25 cellular contexts compared by ENCODE assay signal in genomic region chr15:76470691-76471090, GRCh38.
DNase-seq lines count a peak whose midpoint lies in the region; ATAC-seq and TF ChIP-seq lines count a peak whose summit lies in the region.
"Had no signal": no experiment of that assay in that cellular context is flagged by ENCODE, and none has a peak within 500 bp of the region (broad histone marks: within the 10 kb centered on the region; RNA-seq: fewer than 3 reads in every experiment).

No MANE protein-coding gene starts in this region.

- BruUV-seq in mammary epithelial cell (replicated peaks; lab: Mats Ljungman, UMichigan) (no TSS peak), MCF 10A (replicated peaks; lab: Mats Ljungman, UMichigan) (no TSS peak)

- no peaks in the 10 kb centered on the region for H3K4me1 ChIP-seq in mammary epithelial cell (ENCODE audit: insufficient read depth, low read length)
- H3K4me1 ChIP-seq: adrenal gland had no signal

- H3K27ac ChIP-seq in mammary epithelial cell (ENCODE audit: insufficient read depth, low read depth, low read length), result no peak overlapping the region
- H3K27ac ChIP-seq: 22Rv1, adrenal gland, neutrophil, SK-N-MC had no signal

- no peaks in the 10 kb centered on the region for H3K9me3 ChIP-seq in mammary epithelial cell (replicated peaks; ENCODE audit: insufficient read depth, low read length)
- H3K9me3 ChIP-seq: adrenal gland, neutrophil had no signal

- no peak overlapping the region for H3K4me2 ChIP-seq in mammary epithelial cell (ENCODE audit: insufficient read depth, low read depth, low read length)

- DNase-seq in mammary epithelial cell (peak; percentile 14), MCF 10A (ENCODE audit: unreplicated experiment) (no peak), fibroblast of peridontal ligament (ENCODE audit: extremely low read depth) (peak; percentile 68), stromal cell of bone marrow (ENCODE audit: low read depth) (peak; percentile 18), amygdala (lab: John Stamatoyannopoulos, UW) (no peak)
- DNase-seq in activated CD4-positive, alpha-beta T cell treated with anti-CD3 and anti-CD28 coated beads for 36 hours, result no peak
- DNase-seq: activated B cell treated with CpG ODN at 0.5 μM for 24 hours; activated CD4-positive, alpha-beta memory T cell treated with anti-CD3 and anti-CD28 coated beads, Interleukin-2, amount 10 ng/mL, durations not matched to agents 7 days and 5 days; activated gamma-delta T cell; adrenal gland; C1 segment of cervical spinal cord; DND-41; GOT3; NCI-H510A; NK-92 treated with Interleukin-12 subunit alpha and Interleukin-12 subunit beta, amount 100 ng/mL, for 24 hours; stimulated activated CD4-positive, alpha-beta T cell treated with anti-CD3 and anti-CD28 coated beads, Interleukin-4, amount 100 ng/mL, for 24 hours; T1000 had no signal

- no peaks in the 10 kb centered on the region for H3K27me3 Mint-ChIP-seq in MCF 10A (ENCODE audit: insufficient read depth, unreplicated experiment)
- no peaks in the 10 kb centered on the region for H3K27me3 Mint-ChIP-seq in activated CD4-positive, alpha-beta T cell treated with anti-CD3 and anti-CD28 coated beads for 36 hours
- H3K27me3 Mint-ChIP-seq: activated B cell treated with CpG ODN at 0.5 μM for 24 hours; activated CD4-positive, alpha-beta memory T cell treated with anti-CD3 and anti-CD28 coated beads, Interleukin-2, amount 10 ng/mL, durations not matched to agents 7 days and 5 days; stimulated activated naive CD8-positive, alpha-beta T cell treated with anti-CD3 and anti-CD28 coated beads, Interleukin-15, Interleukin-2, amounts not matched to agents 100 ng/mL and 50 ng/mL, for 24 hours; type B pancreatic cell had no signal

- H3K4me1 Mint-ChIP-seq in MCF 10A (ENCODE audit: insufficient read depth, unreplicated experiment), result no peaks in the 10 kb centered on the region
- no peaks in the 10 kb centered on the region for H3K4me1 Mint-ChIP-seq in activated CD4-positive, alpha-beta T cell treated with anti-CD3 and anti-CD28 coated beads for 36 hours
- H3K4me1 Mint-ChIP-seq: activated B cell treated with CpG ODN at 0.5 μM for 24 hours; activated CD4-positive, alpha-beta memory T cell treated with anti-CD3 and anti-CD28 coated beads, Interleukin-2, amount 10 ng/mL, durations not matched to agents 7 days and 5 days had no signal

- H2AFZ ChIP-seq in mammary epithelial cell (ENCODE audit: low read depth, low read length), result no peak overlapping the region

- no peak overlapping the region for H3K4me3 Mint-ChIP-seq in MCF 10A (ENCODE audit: unreplicated experiment)
- no peak overlapping the region for H3K4me3 Mint-ChIP-seq in activated CD4-positive, alpha-beta T cell treated with anti-CD3 and anti-CD28 coated beads for 36 hours
- H3K4me3 Mint-ChIP-seq: activated B cell treated with CpG ODN at 0.5 μM for 24 hours; activated CD4-positive, alpha-beta memory T cell treated with anti-CD3 and anti-CD28 coated beads, Interleukin-2, amount 10 ng/mL, durations not matched to agents 7 days and 5 days; stimulated activated naive CD8-positive, alpha-beta T cell treated with anti-CD3 and anti-CD28 coated beads, Interleukin-15, Interleukin-2, amounts not matched to agents 100 ng/mL and 50 ng/mL, for 24 hours; type B pancreatic cell had no signal

- CTCF ChIA-PET in mammary epithelial cell (lab: Charles Lee; ENCODE audit: low non-redundant PET), result interaction anchor here (0.5 kb wide), 1 partner anchor 501 kb away, joined by 4 read pairs; no protein-coding TSS in a partner anchor
- CTCF ChIA-PET in MCF 10A (lab: Yijun Ruan, JAX), result interaction anchor here (1.1 kb wide), 1 partner anchor 13 kb away, joined by 3 read pairs; no protein-coding TSS in a partner anchor
- CTCF ChIA-PET in activated CD4-positive, alpha-beta T cell treated with anti-CD3 and anti-CD28 coated beads for 36 hours (lab: Charles Lee), result no interaction called here

- POLR2A ChIA-PET in MCF 10A (lab: Yijun Ruan, JAX), result no interaction called here
- POLR2A ChIA-PET in activated CD4-positive, alpha-beta T cell treated with anti-CD3 and anti-CD28 coated beads for 36 hours (lab: Charles Lee), result no interaction called here

- H3K27ac Mint-ChIP-seq in MCF 10A (ENCODE audit: low read depth, unreplicated experiment), result no peak overlapping the region
- H3K27ac Mint-ChIP-seq in activated CD4-positive, alpha-beta T cell treated with anti-CD3 and anti-CD28 coated beads for 36 hours, result no peak overlapping the region
- H3K27ac Mint-ChIP-seq: activated B cell treated with CpG ODN at 0.5 μM for 24 hours; activated CD4-positive, alpha-beta memory T cell treated with anti-CD3 and anti-CD28 coated beads, Interleukin-2, amount 10 ng/mL, durations not matched to agents 7 days and 5 days; stimulated activated naive CD8-positive, alpha-beta T cell treated with anti-CD3 and anti-CD28 coated beads, Interleukin-15, Interleukin-2, amounts not matched to agents 100 ng/mL and 50 ng/mL, for 24 hours; type B pancreatic cell had no signal

- H3K27me3 ChIP-seq in mammary epithelial cell (ENCODE audit: insufficient read depth, low read length), result no peaks in the 10 kb centered on the region
- H3K27me3 ChIP-seq: adrenal gland, neutrophil had no signal

- ATAC-seq in SK-N-SH treated with all-trans-retinoic acid at 6 μM for 48 hours, result 0 out of 3 replicates have a peak, but pooled peaks have one; percentile 34
- no peak for ATAC-seq in HG03280 (IDR thresholded peaks at IDR 0.05; ENCODE audit: unreplicated experiment)
- no peak for ATAC-seq in activated CD4-positive, alpha-beta T cell treated with anti-CD3 and anti-CD28 coated beads for 36 hours
- ATAC-seq: HepG2 had no signal

- H4K20me1 ChIP-seq in mammary epithelial cell (ENCODE audit: insufficient read depth, low read length), result no peaks in the 10 kb centered on the region

- no peak overlapping the region for H3K9ac ChIP-seq in mammary epithelial cell (ENCODE audit: insufficient read depth, low read length)

- H3K9me3 Mint-ChIP-seq in MCF 10A (ENCODE audit: unreplicated experiment), result peaks cover 22% of the 10 kb centered on the region
- H3K9me3 Mint-ChIP-seq in activated CD4-positive, alpha-beta T cell treated with anti-CD3 and anti-CD28 coated beads for 36 hours (ENCODE audit: low read depth), result peaks cover 19% of the 10 kb centered on the region

- H3K36me3 Mint-ChIP-seq in MCF 10A (ENCODE audit: insufficient read depth, unreplicated experiment), result no peaks in the 10 kb centered on the region
- H3K36me3 Mint-ChIP-seq in activated CD4-positive, alpha-beta T cell treated with anti-CD3 and anti-CD28 coated beads for 36 hours (ENCODE audit: low read depth), result peaks cover 49% of the 10 kb centered on the region

- no peaks in the 10 kb centered on the region for H3K79me2 ChIP-seq in mammary epithelial cell (ENCODE audit: insufficient read depth, low read length)

- intact Hi-C loops in mammary epithelial cell (cut with micrococcal nuclease) (no loop called here), MCF 10A (cut with micrococcal nuclease) (no loop called here)
- intact Hi-C loops in activated CD4-positive, alpha-beta T cell treated with anti-CD3 and anti-CD28 coated beads for 36 hours (cut with DNase I, micrococcal nuclease), result loop anchor here in 1 of 2 experiments (10.0 kb wide), 1 partner anchor 64 kb away; no protein-coding TSS in a partner anchor

- H3K36me3 ChIP-seq in mammary epithelial cell (ENCODE audit: insufficient read depth, low read length), result no peaks in the 10 kb centered on the region
- H3K36me3 ChIP-seq: adrenal gland, neutrophil had no signal

- no peak overlapping the region for H3K4me3 ChIP-seq in mammary epithelial cell (replicated peaks in 1 of 3; ENCODE audit: insufficient read depth in 1 of 3, low read depth in 2 of 3, low read length in 3 of 3)
- H3K4me3 ChIP-seq: adrenal gland, SK-N-MC had no signal

- TF ChIP-seq CTCF in mammary epithelial cell (conservative IDR thresholded peaks at IDR 0.05 in 1 of 2, IDR thresholded peaks at IDR 0.05 in 1 of 2; ENCODE audit: extremely low read depth in 1 of 2, insufficient read depth in 1 of 2, low read depth in 1 of 2, low read length in 2 of 2) (no peak), MCF 10A (IDR thresholded peaks at IDR 0.05; ENCODE audit: unreplicated experiment) (no peak)

- in situ Hi-C loops in mammary epithelial cell (cut with MboI; ENCODE audit: low sequenced_read_pairs in 2 of 2), result no loop called here

- dilution Hi-C loops in mammary epithelial cell (cut with HindIII; ENCODE audit: low sequenced_read_pairs), result no loop called here

TF ChIP-seq in SK-N-SH treated with all-trans-retinoic acid at 6 μM for 48 hours, 23 proteins besides CTCF, POLR2A, EP300 and RAD21 (continues in another document):
- TF ChIP-seq SNAI2 (CRISPR knock-in tag; IDR thresholded peaks at IDR 0.05) (no peak), ZNF565 (CRISPR knock-in tag; conservative IDR thresholded peaks at IDR 0.05; ENCODE audit: low read depth) (no peak), ISL1 (CRISPR knock-in tag; IDR thresholded peaks at IDR 0.05) (no peak)
- TF ChIP-seq, protein P1, sequence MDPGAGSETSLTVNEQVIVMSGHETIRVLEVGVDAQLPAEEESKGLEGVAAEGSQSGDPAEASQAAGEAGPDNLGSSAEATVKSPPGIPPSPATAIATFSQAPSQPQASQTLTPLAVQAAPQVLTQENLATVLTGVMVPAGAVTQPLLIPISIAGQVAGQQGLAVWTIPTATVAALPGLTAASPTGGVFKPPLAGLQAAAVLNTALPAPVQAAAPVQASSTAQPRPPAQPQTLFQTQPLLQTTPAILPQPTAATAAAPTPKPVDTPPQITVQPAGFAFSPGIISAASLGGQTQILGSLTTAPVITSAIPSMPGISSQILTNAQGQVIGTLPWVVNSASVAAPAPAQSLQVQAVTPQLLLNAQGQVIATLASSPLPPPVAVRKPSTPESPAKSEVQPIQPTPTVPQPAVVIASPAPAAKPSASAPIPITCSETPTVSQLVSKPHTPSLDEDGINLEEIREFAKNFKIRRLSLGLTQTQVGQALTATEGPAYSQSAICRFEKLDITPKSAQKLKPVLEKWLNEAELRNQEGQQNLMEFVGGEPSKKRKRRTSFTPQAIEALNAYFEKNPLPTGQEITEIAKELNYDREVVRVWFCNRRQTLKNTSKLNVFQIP (CRISPR knock-in tag; IDR thresholded peaks at IDR 0.05; ENCODE audit: borderline replicate concordance, low read depth), result no peak

Comparison
In these comparisons a context has a peak if more than half of its experiments do, and no peak if none do; other contexts are left out.
1. DNase-seq: peak in mammary epithelial cell (single experiment), fibroblast of peridontal ligament (single experiment) and stromal cell of bone marrow (single experiment); none in MCF 10A (single experiment), amygdala (0 of 56) and activated CD4-positive, alpha-beta T cell treated with anti-CD3 and anti-CD28 coated beads for 36 hours (single experiment).